ENCODE assay signal across 1 cellular context in the genomic region with DNA sequence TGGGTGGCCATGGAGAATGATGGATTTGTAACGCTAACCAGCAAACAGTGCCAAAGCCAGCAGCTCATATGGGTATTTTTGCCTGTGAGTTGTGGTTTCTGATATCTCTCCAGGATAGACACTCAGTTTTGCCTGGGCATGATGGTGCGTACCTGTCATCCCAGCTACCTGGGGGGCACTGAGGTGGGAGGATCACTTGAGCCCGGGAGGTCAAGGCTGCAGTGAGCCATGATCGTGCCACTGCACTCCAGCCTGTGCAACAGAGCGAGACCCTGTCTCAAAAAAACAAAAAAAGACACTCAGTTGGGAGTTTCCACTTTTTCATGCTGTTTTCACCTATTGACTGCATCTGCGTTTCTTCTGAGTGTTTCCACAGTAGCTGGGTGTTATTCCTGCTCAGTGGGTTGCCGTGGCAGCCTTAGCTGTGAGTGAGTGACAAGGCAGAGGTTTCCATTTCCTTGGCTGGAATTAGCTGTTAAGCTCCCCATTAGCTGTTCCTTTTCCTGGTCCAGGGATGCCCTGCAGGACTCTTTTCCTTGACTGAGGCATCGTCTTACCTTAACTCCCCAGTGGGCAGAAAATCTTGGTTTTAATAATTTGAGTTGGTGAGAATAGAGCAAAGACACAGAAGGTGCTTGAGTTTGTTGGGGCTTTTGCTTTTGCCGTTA.
TF ChIP-seq lines count a peak whose summit lies in the region.

No MANE protein-coding gene starts in this region.

TF ChIP-seq in GM12878, 131 proteins besides CTCF, POLR2A, EP300 and RAD21:
- TF ChIP-seq SMC3 (IDR thresholded peaks at IDR 0.05; ENCODE audit: borderline replicate concordance, low read length) (no peak), PAX5 (IDR thresholded peaks at IDR 0.05; ENCODE audit: borderline replicate concordance, low read depth, low read length) (0 out of 2 replicates have a peak, but pooled peaks have one; percentile 22), MYB (IDR thresholded peaks at IDR 0.05; ENCODE audit: borderline replicate concordance, low read depth, low read length) (no peak), PKNOX1 (IDR thresholded peaks at IDR 0.05) (peak; percentile 69)
